In the genomic region with DNA sequence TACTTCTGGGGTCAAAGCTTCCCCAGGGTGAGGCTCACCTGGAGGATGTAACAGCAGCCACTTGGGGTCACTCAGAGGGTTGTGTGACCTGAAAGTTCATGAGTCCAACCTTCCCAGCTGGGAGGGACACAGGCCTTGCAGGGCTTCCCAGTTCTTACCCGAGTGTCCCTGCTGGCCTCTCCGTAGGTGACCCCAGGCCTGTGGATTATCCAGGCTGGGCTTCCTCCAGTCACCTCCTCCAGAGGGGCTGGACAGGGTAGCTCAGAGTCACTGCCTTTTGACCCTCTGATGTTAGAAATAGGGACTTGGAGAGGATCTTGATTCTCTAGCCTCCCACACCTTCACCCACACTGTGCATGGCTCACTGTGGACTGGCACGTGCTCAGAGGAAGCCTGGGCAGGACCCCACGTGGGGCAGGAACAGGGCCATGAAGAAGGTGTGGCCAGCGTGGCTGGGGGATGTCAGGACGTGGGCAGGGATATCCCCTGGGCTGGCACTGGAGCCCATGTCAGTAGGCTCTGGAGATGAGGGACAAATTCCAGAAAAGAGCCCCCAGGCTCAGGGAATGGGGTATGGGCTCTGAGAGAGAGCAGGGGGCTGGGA, we compare ENCODE assay signal across 17 cellular contexts.
"Had no signal": no experiment of that assay in that cellular context is flagged by ENCODE, and none has a peak within 500 bp of the region (broad histone marks: within the 10 kb centered on the region; RNA-seq: fewer than 3 reads in every experiment).

No MANE protein-coding gene starts in this region.

- H3K9me3 ChIP-seq: adrenal gland, MG63 had no signal

- H3K27ac ChIP-seq: adrenal gland had no signal

- H3K27me3 ChIP-seq: MG63 had no signal

- H3K4me1 ChIP-seq: adrenal gland had no signal

- DNase-seq: activated CD4-positive, alpha-beta memory T cell treated with anti-CD3 and anti-CD28 coated beads for 36 hours; activated CD4-positive, alpha-beta T cell treated with anti-CD3 and anti-CD28 coated beads, Interleukin-2, amount 10 ng/mL, durations not matched to agents 7 days and 5 days; activated naive CD4-positive, alpha-beta T cell treated with anti-CD3 and anti-CD28 coated beads, Interleukin-2, amount 50 U/mL, for 16 hours; activated naive CD8-positive, alpha-beta T cell treated with anti-CD3 and anti-CD28 coated beads, Interleukin-2, amount 10 ng/mL, durations not matched to agents 7 days and 5 days; activated T-cell treated with anti-CD3 and anti-CD28 coated beads, Interleukin-2, amount 50 U/mL, for 72 hours; anterior cingulate cortex; MG63; MV-4-11; NCI-H1417 treated with DMSO at 0.1 percent for 48 hours; NCI-H1694; NCI-H2107; NCI-H226; NCI-H526 treated with DMSO at 0.1 percent for 48 hours; PC-3; SHP77 treated with DMSO at 0.1 percent for 48 hours had no signal

- ATAC-seq: activated T-cell treated with anti-CD3 and anti-CD28 coated beads, Interleukin-2, amount 50 U/mL, for 72 hours; PC-3; WTC11 had no signal

- H3K36me3 ChIP-seq: adrenal gland, MG63 had no signal

- H3K4me3 ChIP-seq: adrenal gland, MG63 had no signal
